2 cellular contexts compared by ENCODE assay signal in the genomic region with DNA sequence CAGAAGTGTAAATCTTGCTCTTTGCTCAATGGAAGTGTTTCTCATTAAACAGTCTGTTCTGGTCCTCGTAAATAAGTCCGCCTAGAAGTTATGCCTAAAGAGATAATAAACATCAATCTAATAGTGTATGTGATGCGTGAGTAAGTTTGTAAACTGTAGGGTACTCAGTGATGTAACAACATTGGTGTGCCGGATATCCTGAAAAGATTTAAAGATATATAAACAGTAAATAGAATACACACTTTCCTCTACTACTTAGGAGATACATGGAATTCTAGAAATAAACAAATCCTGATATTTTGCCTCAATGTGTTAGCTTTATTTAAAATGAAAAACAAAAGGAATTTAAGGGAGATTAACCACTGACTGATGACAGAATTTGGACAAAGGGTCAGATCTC.
TF ChIP-seq lines count a peak whose summit lies in the region.

No MANE protein-coding gene starts in this region.

TF ChIP-seq in IMR-90, 13 proteins besides CTCF, POLR2A, EP300 and RAD21:
- TF ChIP-seq FOS (IDR thresholded peaks at IDR 0.05; ENCODE audit: low read depth, low read length) = no peak
- no peak for TF ChIP-seq RFX5 (IDR thresholded peaks at IDR 0.05; ENCODE audit: low read depth, low read length)
- TF ChIP-seq BHLHE40 (IDR thresholded peaks at IDR 0.05; ENCODE audit: low read depth, low read length) = no peak
- TF ChIP-seq MAFK (IDR thresholded peaks at IDR 0.05; ENCODE audit: low read depth, low read length) = no peak
- TF ChIP-seq RCOR1 (IDR thresholded peaks at IDR 0.05; ENCODE audit: insufficient replicate concordance, low read length) = no peak
- no peak for TF ChIP-seq CEBPB (IDR thresholded peaks at IDR 0.05; ENCODE audit: low read depth, low read length)
- TF ChIP-seq MXI1 (IDR thresholded peaks at IDR 0.05; ENCODE audit: borderline replicate concordance, low read depth, low read length) = no peak
- TF ChIP-seq MAZ (IDR thresholded peaks at IDR 0.05; ENCODE audit: borderline replicate concordance, low read depth, low read length) = no peak
- TF ChIP-seq SMC3 (IDR thresholded peaks at IDR 0.05; ENCODE audit: low read depth, low read length) = no peak
- TF ChIP-seq, protein P1, sequence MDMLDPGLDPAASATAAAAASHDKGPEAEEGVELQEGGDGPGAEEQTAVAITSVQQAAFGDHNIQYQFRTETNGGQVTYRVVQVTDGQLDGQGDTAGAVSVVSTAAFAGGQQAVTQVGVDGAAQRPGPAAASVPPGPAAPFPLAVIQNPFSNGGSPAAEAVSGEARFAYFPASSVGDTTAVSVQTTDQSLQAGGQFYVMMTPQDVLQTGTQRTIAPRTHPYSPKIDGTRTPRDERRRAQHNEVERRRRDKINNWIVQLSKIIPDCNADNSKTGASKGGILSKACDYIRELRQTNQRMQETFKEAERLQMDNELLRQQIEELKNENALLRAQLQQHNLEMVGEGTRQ (IDR thresholded peaks at IDR 0.05; ENCODE audit: low read depth, low read length) = no peak
- TF ChIP-seq CHD1 (IDR thresholded peaks at IDR 0.05; ENCODE audit: low read depth, low read length) = no peak
- TF ChIP-seq, protein P2, sequence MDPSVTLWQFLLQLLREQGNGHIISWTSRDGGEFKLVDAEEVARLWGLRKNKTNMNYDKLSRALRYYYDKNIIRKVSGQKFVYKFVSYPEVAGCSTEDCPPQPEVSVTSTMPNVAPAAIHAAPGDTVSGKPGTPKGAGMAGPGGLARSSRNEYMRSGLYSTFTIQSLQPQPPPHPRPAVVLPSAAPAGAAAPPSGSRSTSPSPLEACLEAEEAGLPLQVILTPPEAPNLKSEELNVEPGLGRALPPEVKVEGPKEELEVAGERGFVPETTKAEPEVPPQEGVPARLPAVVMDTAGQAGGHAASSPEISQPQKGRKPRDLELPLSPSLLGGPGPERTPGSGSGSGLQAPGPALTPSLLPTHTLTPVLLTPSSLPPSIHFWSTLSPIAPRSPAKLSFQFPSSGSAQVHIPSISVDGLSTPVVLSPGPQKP (IDR thresholded peaks at IDR 0.05; ENCODE audit: borderline replicate concordance, low read depth, low read length) = no peak
- TF ChIP-seq NFE2L2 (IDR thresholded peaks at IDR 0.05; ENCODE audit: low read depth, low read length) = no peak

TF ChIP-seq in SK-N-SH, 30 proteins besides CTCF, POLR2A, EP300 and RAD21:
- TF ChIP-seq, protein P3, sequence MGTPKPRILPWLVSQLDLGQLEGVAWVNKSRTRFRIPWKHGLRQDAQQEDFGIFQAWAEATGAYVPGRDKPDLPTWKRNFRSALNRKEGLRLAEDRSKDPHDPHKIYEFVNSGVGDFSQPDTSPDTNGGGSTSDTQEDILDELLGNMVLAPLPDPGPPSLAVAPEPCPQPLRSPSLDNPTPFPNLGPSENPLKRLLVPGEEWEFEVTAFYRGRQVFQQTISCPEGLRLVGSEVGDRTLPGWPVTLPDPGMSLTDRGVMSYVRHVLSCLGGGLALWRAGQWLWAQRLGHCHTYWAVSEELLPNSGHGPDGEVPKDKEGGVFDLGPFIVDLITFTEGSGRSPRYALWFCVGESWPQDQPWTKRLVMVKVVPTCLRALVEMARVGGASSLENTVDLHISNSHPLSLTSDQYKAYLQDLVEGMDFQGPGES (IDR thresholded peaks at IDR 0.05; ENCODE audit: low read depth, low read length) = no peak
- TF ChIP-seq TAF1 (IDR thresholded peaks at IDR 0.05; ENCODE audit: borderline replicate concordance, low read depth, low read length) = no peak
- TF ChIP-seq, protein P4, sequence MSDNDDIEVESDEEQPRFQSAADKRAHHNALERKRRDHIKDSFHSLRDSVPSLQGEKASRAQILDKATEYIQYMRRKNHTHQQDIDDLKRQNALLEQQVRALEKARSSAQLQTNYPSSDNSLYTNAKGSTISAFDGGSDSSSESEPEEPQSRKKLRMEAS (IDR thresholded peaks at IDR 0.05; ENCODE audit: low read depth) = no peak
- TF ChIP-seq, protein P1 (IDR thresholded peaks at IDR 0.05; ENCODE audit: borderline replicate concordance, low read depth, low read length) = no peak
- TF ChIP-seq EZH2phosphoT487 (IDR thresholded peaks at IDR 0.05; ENCODE audit: borderline replicate concordance, low read depth) = no peak
- TF ChIP-seq ELF1 (IDR thresholded peaks at IDR 0.05) = no peak
